Comparison of ENCODE assay signal across 22 cellular contexts in genomic region chr3:176978441-176978840, GRCh38.
DNase-seq lines count a peak whose midpoint lies in the region; ATAC-seq and TF ChIP-seq lines count a peak whose summit lies in the region.
"Had no signal": no experiment of that assay in that cellular context is flagged by ENCODE, and none has a peak within 500 bp of the region (broad histone marks: within the 10 kb centered on the region; RNA-seq: fewer than 3 reads in every experiment).

No MANE protein-coding gene starts in this region.

- H3K9me3 Mint-ChIP-seq in activated T-cell treated with anti-CD3 and anti-CD28 coated beads, Interleukin-2, amount 50 U/mL, for 72 hours = peaks cover 0 to 1% of the 10 kb centered on the region in 2 donors

- no peak overlapping the region for H3K27ac ChIP-seq in esophagus squamous epithelium
- H3K27ac ChIP-seq: PC-9 had no signal

- no peak overlapping the region for H3K27ac Mint-ChIP-seq in activated T-cell treated with anti-CD3 and anti-CD28 coated beads, Interleukin-2, amount 50 U/mL, for 72 hours
- H3K27ac Mint-ChIP-seq: B cell; CD4-positive, alpha-beta T cell had no signal

- H3K4me1 Mint-ChIP-seq in activated T-cell treated with anti-CD3 and anti-CD28 coated beads, Interleukin-2, amount 50 U/mL, for 72 hours (ENCODE audit: low read depth) = no peaks in the 10 kb centered on the region
- H3K4me1 Mint-ChIP-seq: B cell had no signal

- DNase-seq in ELR (ENCODE audit: low read depth) (peak; percentile 38), M059J (ENCODE audit: low read depth) (peak; percentile 51), dermis blood vessel endothelial cell (peak; percentile 43), kidney tubule cell (ENCODE audit: low spot score) (peak; percentile 36), BE2C (no peak), esophagus squamous epithelium (lab: John Stamatoyannopoulos, UW) (no peak)
- no peak for DNase-seq in activated T-cell treated with anti-CD3 and anti-CD28 coated beads, Interleukin-2, amount 50 U/mL, for 72 hours
- DNase-seq: ACHN; CD4-positive, alpha-beta T cell; DMS53; GF-D8; GOT3; NCI-H1436 treated with DMSO at 0.1 percent for 48 hours; NCI-H2029 treated with DMSO at 0.1 percent for 48 hours; NCI-H2171 treated with DMSO at 0.1 percent for 48 hours; NCI-H510A; NCI-H774; PC-9; Right ventricle myocardium superior; SK-N-SH had no signal

- H3K27me3 ChIP-seq in BE2C (no peaks in the 10 kb centered on the region), esophagus squamous epithelium (no peaks in the 10 kb centered on the region)

- no peaks in the 10 kb centered on the region for H3K36me3 ChIP-seq in BE2C
- H3K36me3 ChIP-seq in esophagus squamous epithelium = no peaks in the 10 kb centered on the region

- 65 to 81% methylated on average over 3 of the region's 3 CpGs for WGBS in esophagus squamous epithelium, 2 donors

- H3K36me3 Mint-ChIP-seq in activated T-cell treated with anti-CD3 and anti-CD28 coated beads, Interleukin-2, amount 50 U/mL, for 72 hours (ENCODE audit: insufficient read depth in 2 of 2) = peaks cover 0 to 2% of the 10 kb centered on the region in 2 donors

- TF ChIP-seq CTCF in BE2C (IDR thresholded peaks at IDR 0.05; ENCODE audit: low read depth, low read length) (no peak), esophagus squamous epithelium (IDR thresholded peaks at IDR 0.05) (no peak)

- no peak overlapping the region for H3K4me3 ChIP-seq in BE2C (ENCODE audit: low read depth, low read length)
- H3K4me3 ChIP-seq in esophagus squamous epithelium = no peak overlapping the region
- H3K4me3 ChIP-seq: PC-9 had no signal

- H3K4me1 ChIP-seq in BE2C (no peaks in the 10 kb centered on the region), esophagus squamous epithelium (no peaks in the 10 kb centered on the region)

- no peak overlapping the region for H3K4me3 Mint-ChIP-seq in activated T-cell treated with anti-CD3 and anti-CD28 coated beads, Interleukin-2, amount 50 U/mL, for 72 hours
- H3K4me3 Mint-ChIP-seq: B cell; CD4-positive, alpha-beta T cell had no signal

- H3K9me3 ChIP-seq in BE2C = no peaks in the 10 kb centered on the region
- H3K9me3 ChIP-seq in esophagus squamous epithelium = peaks cover 0 to 9% (median 0%) of the 10 kb centered on the region in 3 donors
- H3K9me3 ChIP-seq: SK-N-SH had no signal

- no peak for ATAC-seq in HG03108 (IDR thresholded peaks at IDR 0.05; ENCODE audit: unreplicated experiment)
- no peak for ATAC-seq in activated T-cell treated with anti-CD3 and anti-CD28 coated beads, Interleukin-2, amount 50 U/mL, for 72 hours (replicated peaks in 1 of 2)

- intact Hi-C loops in esophagus squamous epithelium (cut with DNase I) = no loop called here

- TF ChIP-seq POLR2A in esophagus squamous epithelium (IDR thresholded peaks at IDR 0.05) = no peak

- H3K27me3 Mint-ChIP-seq in activated T-cell treated with anti-CD3 and anti-CD28 coated beads, Interleukin-2, amount 50 U/mL, for 72 hours (ENCODE audit: low read depth) = no peaks in the 10 kb centered on the region
- H3K27me3 Mint-ChIP-seq: CD4-positive, alpha-beta T cell had no signal

Comparison
In these comparisons a context has a peak if more than half of its experiments do, and no peak if none do; other contexts are left out.
1. DNase-seq: peak in ELR (single experiment), M059J (single experiment), dermis blood vessel endothelial cell (single experiment) and kidney tubule cell (single experiment); none in BE2C (single experiment), activated T-cell treated with anti-CD3 and anti-CD28 coated beads, Interleukin-2, amount 50 U/mL, for 72 hours (0 of 2) and esophagus squamous epithelium (single experiment).